In the genomic region with DNA sequence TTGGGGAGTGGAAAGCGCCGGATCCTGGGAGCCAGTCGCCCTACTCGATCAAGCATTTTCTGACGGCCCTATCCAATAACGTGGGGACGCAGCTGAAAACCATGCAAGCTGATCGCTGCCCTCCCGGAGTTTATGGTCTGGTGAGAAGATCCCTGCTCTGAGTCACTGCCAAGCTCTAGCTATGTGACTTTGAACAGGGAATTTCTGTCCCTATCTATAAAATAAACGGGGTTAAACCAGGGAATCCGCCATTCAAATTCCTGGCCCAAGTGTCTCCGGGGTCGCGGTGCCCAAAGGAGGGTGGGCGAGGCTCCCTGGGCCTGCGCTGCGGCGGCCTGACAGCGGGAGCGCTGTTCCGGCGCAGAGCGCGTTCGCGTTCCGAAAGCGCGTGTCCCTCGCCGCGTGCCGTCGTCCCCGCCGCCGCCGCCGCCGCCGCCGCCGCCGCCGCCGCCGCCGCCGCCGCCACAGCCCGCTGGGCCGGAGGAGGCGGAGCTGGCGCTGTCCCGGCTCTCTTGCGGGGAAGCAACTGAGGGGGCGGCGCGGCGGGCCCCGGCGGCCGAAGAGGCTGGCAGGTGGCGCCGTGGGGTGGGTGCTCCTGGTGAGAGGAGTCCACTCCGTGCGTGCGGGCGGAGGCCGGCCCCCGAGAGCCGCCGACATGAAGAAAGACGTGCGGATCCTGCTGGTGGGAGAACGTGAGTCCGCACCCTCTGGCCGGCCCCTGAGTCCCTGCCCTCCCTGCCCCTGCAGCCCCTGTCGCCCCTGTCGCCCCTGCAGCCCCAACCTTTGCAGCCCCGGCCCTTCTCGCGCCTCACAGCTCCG, we compare ENCODE assay signal across 8 cellular contexts. TPM values are rescaled to one million over a fixed set of nuclear protein-coding genes. Genes with fewer than 3 reads are reported as not detected.
DNase-seq lines count a peak whose midpoint lies in the region; ATAC-seq and TF ChIP-seq lines count a peak whose summit lies in the region.

Gene RHOT1, plus strand, starts transcription at position 465 of the 819 bp plus-strand sequence. Its CDS starts 191 bp downstream, at position 656.

- CTCF ChIA-PET in BJ (lab: Yijun Ruan, JAX): interaction anchor here (0.6 to 4.1 kb wide), 10 partner anchors 9 to 509 kb away, joined by 3 to 28 read pairs (median 3); partner anchors contain the start of gene LRRC37B
- CTCF ChIA-PET in activated CD4-positive, alpha-beta memory T cell treated with anti-CD3 and anti-CD28 coated beads for 36 hours (lab: Charles Lee): interaction anchor here (0.9 to 8.1 kb wide), 9 partner anchors 10 to 239 kb away, joined by 3 to 77 read pairs (median 4); partner anchors contain the start of gene LRRC37B

- DNase-seq in BJ (ENCODE audit: low read depth): no peak
- peak; percentile 88 for DNase-seq in NCI-H748 (lab: John Stamatoyannopoulos, UW; ENCODE audit: unreplicated experiment)
- peak; percentile 79 for DNase-seq in activated CD4-positive, alpha-beta memory T cell treated with anti-CD3 and anti-CD28 coated beads for 36 hours
- peak; percentile 72 for DNase-seq in medulla oblongata (ENCODE audit: extremely low spot score)
- peak; percentile 44 for DNase-seq in stimulated activated CD8-positive, alpha-beta memory T cell treated with anti-CD3 and anti-CD28 coated beads, Interleukin-12 subunit alpha, Interleukin-12 subunit beta, amount 100 ng/mL, for 1 hour (ENCODE audit: low read depth)

- intact Hi-C loops in activated CD4-positive, alpha-beta memory T cell treated with anti-CD3 and anti-CD28 coated beads for 36 hours (cut with micrococcal nuclease): loop anchor here (10.0 kb wide), 1 partner anchor 83 kb away; no protein-coding TSS in a partner anchor

- H3K9me3 ChIP-seq in ectodermal cell (ENCODE audit: control insufficient read depth, low read length): no peaks in the 10 kb centered on the region

- no peaks in the 10 kb centered on the region for H3K9me3 Mint-ChIP-seq in activated CD4-positive, alpha-beta memory T cell treated with anti-CD3 and anti-CD28 coated beads for 36 hours

- H3K27ac Mint-ChIP-seq in activated CD4-positive, alpha-beta memory T cell treated with anti-CD3 and anti-CD28 coated beads for 36 hours: peak within 1 kb of the TSS; percentile 63

- H3K4me3 ChIP-seq in BJ (ENCODE audit: low read depth, low read length) (peak within 1 kb of the TSS; percentile 75), ectodermal cell (ENCODE audit: insufficient read depth, low read depth, low read length) (peak within 1 kb of the TSS; percentile 63)

- peak; percentile 67 for TF ChIP-seq CTCF in BJ (IDR thresholded peaks at IDR 0.05; ENCODE audit: insufficient read depth, low read depth, low read length)

- H3K27ac ChIP-seq in ectodermal cell (ENCODE audit: insufficient read depth, low read depth, low read length, poor library complexity, severe bottlenecking): peak within 1 kb of the TSS; percentile 81

- TF ChIP-seq POLR2A in GM19193 (IDR thresholded peaks at IDR 0.05; ENCODE audit: extremely low read depth, insufficient read depth, insufficient read length): peak; percentile 55

- H3K27me3 ChIP-seq in BJ (ENCODE audit: control insufficient read depth, insufficient read depth, low read length) (no peaks in the 10 kb centered on the region), ectodermal cell (ENCODE audit: control insufficient read depth, insufficient read depth, low read length, poor library complexity, severe bottlenecking) (no peaks in the 10 kb centered on the region)

- H3K4me1 Mint-ChIP-seq in activated CD4-positive, alpha-beta memory T cell treated with anti-CD3 and anti-CD28 coated beads for 36 hours (ENCODE audit: low read depth): peaks cover 26% of the 10 kb centered on the region

- H3K36me3 Mint-ChIP-seq in activated CD4-positive, alpha-beta memory T cell treated with anti-CD3 and anti-CD28 coated beads for 36 hours: no peaks in the 10 kb centered on the region

- no peaks in the 10 kb centered on the region for H3K4me1 ChIP-seq in ectodermal cell (ENCODE audit: control insufficient read depth, insufficient read depth, low read length)

- H3K36me3 ChIP-seq in BJ (ENCODE audit: control insufficient read depth, insufficient read depth, low read length) (no peaks in the 10 kb centered on the region), ectodermal cell (ENCODE audit: control insufficient read depth, insufficient read depth, low read length) (no peaks in the 10 kb centered on the region)

- POLR2A ChIA-PET in BJ (lab: Charles Lee): interaction anchor here (0.5 kb wide), 1 partner anchor 14 kb away, joined by 3 read pairs; no protein-coding TSS in a partner anchor
- POLR2A ChIA-PET in activated CD4-positive, alpha-beta memory T cell treated with anti-CD3 and anti-CD28 coated beads for 36 hours (lab: Charles Lee): interaction anchor here (0.6 to 2.0 kb wide), 3 partner anchors 134 to 1318 kb away, joined by 3 to 7 read pairs (median 3); partner anchors contain the start of gene CRLF3

- WGBS in ectodermal cell, 2 experiments: 1% methylated on average over 84 of the region's 84 CpGs

- no peaks in the 10 kb centered on the region for H3K27me3 Mint-ChIP-seq in activated CD4-positive, alpha-beta memory T cell treated with anti-CD3 and anti-CD28 coated beads for 36 hours

- H3K4me3 Mint-ChIP-seq in activated CD4-positive, alpha-beta memory T cell treated with anti-CD3 and anti-CD28 coated beads for 36 hours: peak within 1 kb of the TSS; percentile 83

- peak; percentile 74 for ATAC-seq in HG03442 (IDR thresholded peaks at IDR 0.05; ENCODE audit: unreplicated experiment)

RNA-seq across cellular contexts. Expression of gene RHOT1, which starts in this region (rescaled TPM):
- polyA plus RNA-seq in BJ (2011; rRNA removed): 27.4 and 46.3 TPM in 2 replicates
- 20.0 and 22.7 TPM in 2 replicates for polyA minus RNA-seq in BJ (2011; rRNA and poly(A)+ RNA removed)
- total RNA-seq in activated CD4-positive, alpha-beta memory T cell treated with anti-CD3 and anti-CD28 coated beads for 36 hours: 10 to 100 TPM; 22.9 to 24.4 TPM
- polyA plus RNA-seq in ectodermal cell (2013, experiment 1 of 4): 36.8 TPM
- 32.9 TPM for polyA plus RNA-seq in ectodermal cell (2013, experiment 2 of 4)
- polyA plus RNA-seq in ectodermal cell (2013, experiment 3 of 4): 27.9 TPM
- polyA plus RNA-seq in ectodermal cell (2013, experiment 4 of 4): 34.2 TPM
